In genomic region chr3:23646201-23646955, GRCh38 we compare ENCODE assay signal across 1 cellular context.
TF ChIP-seq lines count a peak whose summit lies in the region.

No MANE protein-coding gene starts in this region.

TF ChIP-seq in H1, 55 proteins besides CTCF, POLR2A, EP300 and RAD21 (continued from another document):
- TF ChIP-seq E2F6 (IDR thresholded peaks at IDR 0.05): no peak
